ENCODE assay signal across 8 cellular contexts in the genomic region with DNA sequence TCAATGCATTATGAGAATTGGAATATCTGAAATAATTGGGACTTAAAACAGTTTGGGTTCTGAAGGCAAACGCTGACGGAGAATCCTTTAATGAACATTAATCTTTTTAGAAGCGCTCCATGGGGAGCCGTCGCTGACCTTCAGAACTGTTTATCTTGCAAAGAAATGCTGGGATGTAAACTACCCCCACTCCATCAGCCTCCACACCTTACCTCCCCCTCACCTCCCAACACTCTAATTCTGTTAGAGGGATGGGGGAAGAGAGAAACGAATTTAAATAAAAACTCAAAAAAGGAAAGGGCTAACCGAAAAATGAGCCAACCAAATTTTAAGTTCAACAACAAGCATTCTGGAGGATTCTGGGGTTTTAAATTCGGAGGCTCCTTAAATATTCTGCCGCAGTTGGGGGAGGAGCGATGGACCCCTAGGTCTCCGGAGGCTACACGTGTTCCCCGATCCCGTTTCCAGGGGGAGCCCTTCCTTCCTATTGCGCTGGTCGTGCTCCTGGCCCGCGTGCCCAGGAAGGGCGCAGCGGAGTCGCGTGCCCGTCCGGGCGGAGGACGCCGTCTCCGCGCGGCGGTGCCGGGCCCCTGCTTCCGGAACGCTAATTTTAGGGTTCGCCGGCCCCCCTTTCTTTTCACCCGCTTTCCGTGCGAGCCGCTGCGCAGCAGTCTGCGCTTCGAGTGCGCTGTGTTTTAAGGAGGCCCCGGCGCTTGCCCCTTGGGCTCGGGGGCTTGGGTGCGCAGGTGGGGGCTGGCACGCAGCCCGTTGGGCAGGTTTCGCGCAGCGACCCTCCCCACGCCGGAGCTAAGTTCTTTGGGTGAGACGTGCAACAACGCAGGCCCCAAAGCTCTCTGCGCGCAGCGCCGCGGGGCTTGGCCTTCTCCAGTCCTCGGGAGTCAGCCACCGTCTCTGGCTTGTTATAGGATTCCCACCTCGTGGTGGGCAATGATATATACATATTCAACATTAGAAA. TPM values are rescaled to one million over a fixed set of nuclear protein-coding genes. Genes with fewer than 3 reads are reported as not detected.
DNase-seq lines count a peak whose midpoint lies in the region; ATAC-seq, FAIRE-seq and TF ChIP-seq lines count a peak whose summit lies in the region.

No MANE protein-coding gene starts in this region.

- H3K27me3 ChIP-seq in left ventricle myocardium inferior (ENCODE audit: low read depth) (peaks cover 16% of the 10 kb centered on the region), pancreas (no peaks in the 10 kb centered on the region)

- 5% methylated on average over 63 to 65 of the region's 65 CpGs for WGBS in pancreas, 2 donors

- H3K27ac ChIP-seq in left ventricle myocardium inferior (replicated peaks) (peak overlapping the region; percentile 83), pancreas (no peak overlapping the region)

- DNase-seq in GM10266 (ENCODE audit: extremely low spot score) (no peak), RPMI7951 (ENCODE audit: low read depth) (peak; percentile 76), anterior cingulate cortex (lab: John Stamatoyannopoulos, UW) (peak in 43 of 58 donors; percentile 24 to 76 (median 46)), left ventricle myocardium inferior (peak; percentile 58), pancreas (peak; percentile 18 to 68 (median 38))

- TF ChIP-seq CTCF in GM10266 (IDR thresholded peaks at IDR 0.05; ENCODE audit: control insufficient read depth, insufficient read depth, low read depth, missing control alignments) (peak; percentile 3), left ventricle myocardium inferior (IDR thresholded peaks at IDR 0.05; ENCODE audit: borderline replicate concordance) (peak; percentile 39), pancreas (IDR thresholded peaks at IDR 0.05) (no peak)

- H3K4me1 ChIP-seq in left ventricle myocardium inferior (peaks cover 25% of the 10 kb centered on the region), pancreas (no peaks in the 10 kb centered on the region)

- H3K36me3 ChIP-seq in left ventricle myocardium inferior (no peaks in the 10 kb centered on the region), pancreas (no peaks in the 10 kb centered on the region)

- H3K9me3 ChIP-seq in left ventricle myocardium inferior (replicated peaks) (no peaks in the 10 kb centered on the region), pancreas (no peaks in the 10 kb centered on the region)

- peak; percentile 45 for ATAC-seq in HG02981 (IDR thresholded peaks at IDR 0.05; ENCODE audit: unreplicated experiment)
- peak; percentile 81 to 96 (median 94) for ATAC-seq in pancreas
- no peak for ATAC-seq in GM19467 (IDR thresholded peaks at IDR 0.05; ENCODE audit: unreplicated experiment)
- ATAC-seq in HG02763 (IDR thresholded peaks at IDR 0.05; ENCODE audit: unreplicated experiment): no peak

- intact Hi-C loops in left ventricle myocardium inferior (cut with micrococcal nuclease): no loop called here
- intact Hi-C loops in pancreas (cut with DNase I): no loop called here

- no peak for FAIRE-seq in pancreas (lab: Jason Lieb, UNC)

- H3K4me3 ChIP-seq in left ventricle myocardium inferior: peak overlapping the region; percentile 79
- peak overlapping the region; percentile 23 to 63 (median 44) for H3K4me3 ChIP-seq in pancreas

RNA-seq across cellular contexts. Expression of a gene that starts 43.8 kb away (rescaled TPM):
- 4.9 and 5.2 TPM in 2 replicates for total RNA-seq in RPMI7951 (2014; rRNA removed; shearing (Covaris generic))
- total RNA-seq in left ventricle myocardium inferior (4.7 TPM), pancreas (1 to 10 TPM in 5 of 6 donors, under 1 TPM in 1; 0.88 to 2.8 (median 1.9) TPM)
- 1 to 10 TPM in 1 of 2 donors, under 1 TPM in 1; 0.46 to 4.3 TPM for polyA plus RNA-seq in pancreas

Comparison
In these comparisons a context has a peak if more than half of its experiments do, and no peak if none do; other contexts are left out.
1. CTCF ChIP-seq: peak in GM10266 (single experiment) and left ventricle myocardium inferior (single experiment); none in pancreas (0 of 4).
2. ATAC-seq: peak in HG02981 (single experiment) and pancreas (4 of 4); none in GM19467 (single experiment) and HG02763 (single experiment).